ENCODE assay signal across 19 cellular contexts in genomic region chr4:2839060-2839459, GRCh38. TPM values are rescaled to one million over a fixed set of nuclear protein-coding genes. Genes with fewer than 3 reads are reported as not detected.
DNase-seq lines count a peak whose midpoint lies in the region; ATAC-seq lines count a peak whose summit lies in the region.
"Had no signal": no experiment of that assay in that cellular context is flagged by ENCODE, and none has a peak within 500 bp of the region (broad histone marks: within the 10 kb centered on the region; RNA-seq: fewer than 3 reads in every experiment).

No MANE protein-coding gene starts in this region.

- peaks cover 3% of the 10 kb centered on the region for H3K9me3 Mint-ChIP-seq in activated T-cell treated with anti-CD3 and anti-CD28 coated beads, Interleukin-2, amount 50 U/mL, for 24 hours
- H3K9me3 Mint-ChIP-seq in activated naive CD8-positive, alpha-beta T cell treated with anti-CD3 and anti-CD28 coated beads, Interleukin-2, amount 50 U/mL, for 24 hours: peaks cover 5% of the 10 kb centered on the region
- H3K9me3 Mint-ChIP-seq in stimulated activated naive B cell treated with anti-CD40 and anti-IgM and Interleukin-4, amounts not matched to agents 10 μg/mL and 1 μg/mL and 100 μg/mL, for 72 hours: peaks cover 3 to 4% of the 10 kb centered on the region in 2 donors

- no peaks in the 10 kb centered on the region for H3K27me3 Mint-ChIP-seq in activated T-cell treated with anti-CD3 and anti-CD28 coated beads, Interleukin-2, amount 50 U/mL, for 24 hours
- no peaks in the 10 kb centered on the region for H3K27me3 Mint-ChIP-seq in activated naive CD8-positive, alpha-beta T cell treated with anti-CD3 and anti-CD28 coated beads, Interleukin-2, amount 50 U/mL, for 24 hours
- no peaks in the 10 kb centered on the region for H3K27me3 Mint-ChIP-seq in stimulated activated naive B cell treated with anti-CD40 and anti-IgM and Interleukin-4, amounts not matched to agents 10 μg/mL and 1 μg/mL and 100 μg/mL, for 72 hours

- DNase-seq in activated T-cell treated with anti-CD3 and anti-CD28 coated beads, Interleukin-2, amount 50 U/mL, for 24 hours: peak; percentile 9
- DNase-seq in activated T-cell treated with anti-CD3 and anti-CD28 coated beads, Interleukin-2, amount 50 U/mL, for 1 hour: no peak
- DNase-seq in SK-N-MC (ENCODE audit: low read depth, low spot score) (no peak), mucosa of gallbladder (ENCODE audit: low spot score) (no peak)
- no peak for DNase-seq in activated naive CD8-positive, alpha-beta T cell treated with anti-CD3 and anti-CD28 coated beads, Interleukin-2, amount 50 U/mL, for 24 hours
- DNase-seq in stimulated activated naive B cell treated with anti-CD40 and anti-IgM and Interleukin-4, amounts not matched to agents 10 μg/mL and 1 μg/mL and 100 μg/mL, for 72 hours: no peak
- DNase-seq: ACHN; activated effector memory CD4-positive, alpha-beta T cell treated with anti-CD3 and anti-CD28 coated beads, Interleukin-2, amount 50 U/mL, for 16 hours; body of pancreas; colonic mucosa; foreskin melanocyte; kidney glomerular epithelial cell; NCI-H187; nucleus accumbens; SIG-M5; stimulated activated CD4-positive, alpha-beta T cell treated with anti-CD3 and anti-CD28 coated beads, Interleukin-15, amount 100 ng/mL, for 24 hours had no signal

- no peak for ATAC-seq in activated naive CD8-positive, alpha-beta T cell treated with anti-CD3 and anti-CD28 coated beads, Interleukin-2, amount 50 U/mL, for 24 hours
- no peak for ATAC-seq in stimulated activated naive B cell treated with anti-CD40 and anti-IgM and Interleukin-4, amounts not matched to agents 10 μg/mL and 1 μg/mL and 100 μg/mL, for 72 hours (replicated peaks)
- ATAC-seq in HG02884 (IDR thresholded peaks at IDR 0.05; ENCODE audit: unreplicated experiment) (no peak), HG03469 (IDR thresholded peaks at IDR 0.05; ENCODE audit: unreplicated experiment) (no peak)
- ATAC-seq: body of pancreas had no signal

- no peaks in the 10 kb centered on the region for H3K9me3 ChIP-seq in SK-N-MC (ENCODE audit: low read depth, low read length)
- H3K9me3 ChIP-seq: body of pancreas, colonic mucosa, vagina had no signal

- H3K9ac ChIP-seq in SK-N-MC (ENCODE audit: insufficient read length): no peak overlapping the region

- H3K4me3 Mint-ChIP-seq in activated T-cell treated with anti-CD3 and anti-CD28 coated beads, Interleukin-2, amount 50 U/mL, for 24 hours: peak overlapping the region; percentile 79
- peak overlapping the region; percentile 76 for H3K4me3 Mint-ChIP-seq in activated naive CD8-positive, alpha-beta T cell treated with anti-CD3 and anti-CD28 coated beads, Interleukin-2, amount 50 U/mL, for 24 hours
- H3K4me3 Mint-ChIP-seq in stimulated activated naive B cell treated with anti-CD40 and anti-IgM and Interleukin-4, amounts not matched to agents 10 μg/mL and 1 μg/mL and 100 μg/mL, for 72 hours: peak overlapping the region in 1 of 2 donors; percentile 64

- H3K36me3 ChIP-seq in SK-N-MC (ENCODE audit: insufficient read depth, low read length): no peaks in the 10 kb centered on the region; the same call in 1 of the 2 replicates
- H3K36me3 ChIP-seq: colonic mucosa had no signal

- H3K4me1 Mint-ChIP-seq in activated T-cell treated with anti-CD3 and anti-CD28 coated beads, Interleukin-2, amount 50 U/mL, for 24 hours (ENCODE audit: low read depth): peaks cover 70% of the 10 kb centered on the region
- peaks cover 65% of the 10 kb centered on the region for H3K4me1 Mint-ChIP-seq in activated naive CD8-positive, alpha-beta T cell treated with anti-CD3 and anti-CD28 coated beads, Interleukin-2, amount 50 U/mL, for 24 hours
- peaks cover 40 to 67% of the 10 kb centered on the region in 2 donors for H3K4me1 Mint-ChIP-seq in stimulated activated naive B cell treated with anti-CD40 and anti-IgM and Interleukin-4, amounts not matched to agents 10 μg/mL and 1 μg/mL and 100 μg/mL, for 72 hours

- H3K27ac ChIP-seq in SK-N-MC: peak overlapping the region; percentile 85; the same call in 1 of the 2 replicates

- peak overlapping the region; percentile 65; the same call in 1 of the 2 replicates for H3K4me3 ChIP-seq in SK-N-MC
- H3K4me3 ChIP-seq: body of pancreas, colonic mucosa had no signal

- H3K27ac Mint-ChIP-seq in activated T-cell treated with anti-CD3 and anti-CD28 coated beads, Interleukin-2, amount 50 U/mL, for 24 hours: peak overlapping the region; percentile 95
- peak overlapping the region; percentile 84 for H3K27ac Mint-ChIP-seq in activated naive CD8-positive, alpha-beta T cell treated with anti-CD3 and anti-CD28 coated beads, Interleukin-2, amount 50 U/mL, for 24 hours
- peak overlapping the region; percentile 75 for H3K27ac Mint-ChIP-seq in stimulated activated naive B cell treated with anti-CD40 and anti-IgM and Interleukin-4, amounts not matched to agents 10 μg/mL and 1 μg/mL and 100 μg/mL, for 72 hours

- H3K36me3 Mint-ChIP-seq in activated T-cell treated with anti-CD3 and anti-CD28 coated beads, Interleukin-2, amount 50 U/mL, for 24 hours (ENCODE audit: low read depth): peaks cover 41% of the 10 kb centered on the region
- H3K36me3 Mint-ChIP-seq in activated naive CD8-positive, alpha-beta T cell treated with anti-CD3 and anti-CD28 coated beads, Interleukin-2, amount 50 U/mL, for 24 hours (ENCODE audit: low read depth): peaks cover 10% of the 10 kb centered on the region
- H3K36me3 Mint-ChIP-seq in stimulated activated naive B cell treated with anti-CD40 and anti-IgM and Interleukin-4, amounts not matched to agents 10 μg/mL and 1 μg/mL and 100 μg/mL, for 72 hours: peaks cover 12 to 21% of the 10 kb centered on the region in 2 donors

RNA-seq across cellular contexts. Expression of gene ADD1, which starts 4.6 kb away (rescaled TPM):
- total RNA-seq in mucosa of gallbladder: 346 TPM

RNA-seq across cellular contexts. Expression of gene SH3BP2, which starts 46.2 kb away (rescaled TPM):
- total RNA-seq in mucosa of gallbladder: 62.1 TPM
